In genomic region chr9:18976368-18977238, GRCh38 we compare ENCODE assay signal across 10 cellular contexts. TPM values are rescaled to one million over a fixed set of nuclear protein-coding genes. Genes with fewer than 3 reads are reported as not detected.
A peak's percentile ranks its signal among the peaks of the same experiment; 100 is the strongest.
DNase-seq lines count a peak whose midpoint lies in the region; ATAC-seq and TF ChIP-seq lines count a peak whose summit lies in the region.
"Had no signal": no experiment of that assay in that cellular context is flagged by ENCODE, and none has a peak within 500 bp of the region (broad histone marks: within the 10 kb centered on the region; RNA-seq: fewer than 3 reads in every experiment).

No MANE protein-coding gene starts in this region.

- no peak for TF ChIP-seq EP300 in tibial nerve (IDR thresholded peaks at IDR 0.05)

- TF ChIP-seq CTCF in HFF-Myc (IDR thresholded peaks at IDR 0.05; ENCODE audit: low read depth, low read length, missing control alignments) (no peak), fibroblast of villous mesenchyme (IDR thresholded peaks at IDR 0.05; ENCODE audit: insufficient read depth, low read depth, low read length) (no peak), tibial nerve (IDR thresholded peaks at IDR 0.05) (no peak), endothelial cell (IDR thresholded peaks at IDR 0.05; ENCODE audit: unreplicated experiment) (no peak)

- DNase-seq in HFF-Myc (ENCODE audit: extremely low read depth, low read depth) (peak; percentile 60), SK-N-MC (ENCODE audit: low read depth, low spot score) (peak; percentile 45), fibroblast of villous mesenchyme (ENCODE audit: low read depth) (peak; percentile 88), tibial nerve (ENCODE audit: low spot score in 2 of 2) (no peak), endothelial cell (ENCODE audit: low spot score) (no peak), RPMI8226 (no peak)
- DNase-seq: activated CD8-positive, alpha-beta memory T cell treated with anti-CD3 and anti-CD28 coated beads, Interleukin-2, amount 50 U/mL, for 48 hours; Right ventricle myocardium superior had no signal

- peaks cover 0 to 9% (median 3%) of the 10 kb centered on the region in 4 donors for H3K4me1 ChIP-seq in tibial nerve

- no peaks in the 10 kb centered on the region for H3K36me3 Mint-ChIP-seq in endothelial cell (ENCODE audit: low read depth, unreplicated experiment)

- TF ChIP-seq POLR2A in tibial nerve (IDR thresholded peaks at IDR 0.05): no peak

- 40% methylated on average over 13 of the region's 13 CpGs for WGBS in tibial nerve, 2 donors

- no peak overlapping the region for H3K4me3 Mint-ChIP-seq in endothelial cell (ENCODE audit: unreplicated experiment)

- peaks cover 3% of the 10 kb centered on the region for H3K4me1 Mint-ChIP-seq in endothelial cell (ENCODE audit: unreplicated experiment)

- H3K9ac ChIP-seq in SK-N-MC (ENCODE audit: insufficient read length): peak overlapping the region; percentile 58

- H3K36me3 ChIP-seq in SK-N-MC (ENCODE audit: insufficient read depth, low read length) (no peaks in the 10 kb centered on the region), tibial nerve (no peaks in the 10 kb centered on the region)

- H3K9me3 ChIP-seq in SK-N-MC (ENCODE audit: low read depth, low read length): no peaks in the 10 kb centered on the region
- no peaks in the 10 kb centered on the region for H3K9me3 ChIP-seq in tibial nerve

- H3K27me3 ChIP-seq in tibial nerve: no peaks in the 10 kb centered on the region

- no peaks in the 10 kb centered on the region for H3K9me3 Mint-ChIP-seq in endothelial cell (ENCODE audit: unreplicated experiment)

- H3K27me3 Mint-ChIP-seq in endothelial cell (ENCODE audit: unreplicated experiment): no peaks in the 10 kb centered on the region

- ATAC-seq in GM19324 (IDR thresholded peaks at IDR 0.05; ENCODE audit: low FRiP score, unreplicated experiment): no peak

- peak overlapping the region; percentile 5; the same call in 1 of the 2 replicates for H3K4me3 ChIP-seq in HFF-Myc (replicated peaks; ENCODE audit: low read depth, low read length)
- peak overlapping the region; percentile 74 for H3K4me3 ChIP-seq in SK-N-MC
- peak overlapping the region; percentile 40 for H3K4me3 ChIP-seq in fibroblast of villous mesenchyme (ENCODE audit: low read depth, low read length)
- peak overlapping the region in 1 of 4 donors; percentile 11 for H3K4me3 ChIP-seq in tibial nerve

- peak overlapping the region; percentile 70 for H3K27ac ChIP-seq in SK-N-MC
- peak overlapping the region in 3 of 4 donors; percentile 1 to 23 (median 19) for H3K27ac ChIP-seq in tibial nerve

- no peak overlapping the region for H3K27ac Mint-ChIP-seq in endothelial cell (ENCODE audit: unreplicated experiment)

RNA-seq across cellular contexts. Expression of gene SAXO1, which starts 56.4 kb away (rescaled TPM):
- total RNA-seq in fibroblast of villous mesenchyme (not detected in 2 replicates), tibial nerve (1 to 10 TPM in 1 of 4 donors, under 1 TPM in 1, not detected in 2; 0.39 to 1.0 TPM), endothelial cell (ENCODE audit: unreplicated experiment) (not detected)
- total RNA-seq: epithelial cell of proximal tubule, Right ventricle myocardium superior had no signal

Comparison
In these comparisons a context has a peak if more than half of its experiments do, and no peak if none do; other contexts are left out.
1. DNase-seq: peak in HFF-Myc (single experiment), SK-N-MC (single experiment) and fibroblast of villous mesenchyme (single experiment); none in tibial nerve (0 of 2), endothelial cell (single experiment) and RPMI8226 (single experiment).